Comparison of ENCODE assay signal across 28 cellular contexts in genomic region chr12:58963844-58964243, GRCh38. TPM values are rescaled to one million over a fixed set of nuclear protein-coding genes. Genes with fewer than 3 reads are reported as not detected.
"Had no signal": no experiment of that assay in that cellular context is flagged by ENCODE, and none has a peak within 500 bp of the region (broad histone marks: within the 10 kb centered on the region; RNA-seq: fewer than 3 reads in every experiment).

No MANE protein-coding gene starts in this region.

- H3K79me2 ChIP-seq: parathyroid adenoma had no signal

- H3K27ac Mint-ChIP-seq: naive thymus-derived CD8-positive, alpha-beta T cell; natural killer cell treated with Interleukin-12 subunit alpha and Interleukin-12 subunit beta and Interleukin-15 and Interleukin-18, amount 100 ng/mL, for 72 hours; nephron progenitor cell; progenitor cell of endocrine pancreas; stimulated activated effector memory CD8-positive, alpha-beta T cell treated with anti-CD3 and anti-CD28 coated beads, Interleukin-12 subunit alpha, Interleukin-12 subunit beta, amount 100 ng/mL, for 72 hours; stimulated activated naive B cell treated with anti-CD40 and anti-IgM and Interleukin-4, amounts not matched to agents 10 μg/mL and 1 μg/mL and 100 μg/mL, for 72 hours; stimulated activated naive CD8-positive, alpha-beta T cell treated with anti-CD3 and anti-CD28 coated beads, Interleukin-15, Interleukin-2, amounts not matched to agents 100 ng/mL and 50 ng/mL, for 24 hours had no signal

- H2AFZ ChIP-seq: parathyroid adenoma had no signal

- DNase-seq: naive thymus-derived CD8-positive, alpha-beta T cell; nephron progenitor cell; occipital lobe; ovary; posterior cingulate gyrus; psoas muscle; right cardiac atrium; right lobe of liver; sigmoid colon; small intestine; stimulated activated CD4-positive, alpha-beta T cell treated with anti-CD3 and anti-CD28 coated beads, Interleukin-15, amount 100 ng/mL, for 24 hours; stimulated activated CD4-positive, alpha-beta T cell treated with anti-CD3 and anti-CD28 coated beads, Interleukin-2, amount 100 ng/mL, for 24 hours; stimulated activated CD4-positive, alpha-beta T cell treated with anti-CD3 and anti-CD28 coated beads, Interleukin-2, amount 100 ng/mL, for 48 hours; stimulated activated CD4-positive, alpha-beta T cell treated with anti-CD3 and anti-CD28 coated beads, Interleukin-4, amount 100 ng/mL, for 24 hours; stimulated activated naive B cell treated with anti-CD40 and anti-IgM and Interleukin-4, amounts not matched to agents 10 μg/mL and 1 μg/mL and 100 μg/mL, for 72 hours; stimulated activated naive CD4-positive, alpha-beta T cell treated with Interleukin-2 at 50 U/mL for 16 hours; stomach; thyroid gland; trophoblast cell; upper lobe of left lung had no signal

- H3K27me3 ChIP-seq: ovary, right lobe of liver, sigmoid colon, stomach, thyroid gland, tibial nerve, upper lobe of left lung had no signal

- ATAC-seq: naive thymus-derived CD8-positive, alpha-beta T cell; natural killer cell treated with Interleukin-12 subunit alpha and Interleukin-12 subunit beta and Interleukin-15 and Interleukin-18, amount 100 ng/mL, for 72 hours; psoas muscle; right cardiac atrium; right lobe of liver; stimulated activated effector memory CD8-positive, alpha-beta T cell treated with anti-CD3 and anti-CD28 coated beads, Interleukin-12 subunit alpha, Interleukin-12 subunit beta, amount 100 ng/mL, for 72 hours; stimulated activated naive B cell treated with anti-CD40 and anti-IgM and Interleukin-4, amounts not matched to agents 10 μg/mL and 1 μg/mL and 100 μg/mL, for 72 hours had no signal

- H3K27ac ChIP-seq: ovary, parathyroid adenoma, psoas muscle, right lobe of liver, sigmoid colon, stomach, thoracic aorta, thyroid gland, tibial nerve, upper lobe of left lung had no signal

- H3K9me3 ChIP-seq: ovary, psoas muscle, right lobe of liver, sigmoid colon, stomach, thoracic aorta, thyroid gland, tibial nerve, upper lobe of left lung had no signal

- H3K36me3 Mint-ChIP-seq: naive thymus-derived CD8-positive, alpha-beta T cell; natural killer cell treated with Interleukin-12 subunit alpha and Interleukin-12 subunit beta and Interleukin-15 and Interleukin-18, amount 100 ng/mL, for 72 hours; stimulated activated effector memory CD8-positive, alpha-beta T cell treated with anti-CD3 and anti-CD28 coated beads, Interleukin-12 subunit alpha, Interleukin-12 subunit beta, amount 100 ng/mL, for 72 hours; stimulated activated naive B cell treated with anti-CD40 and anti-IgM and Interleukin-4, amounts not matched to agents 10 μg/mL and 1 μg/mL and 100 μg/mL, for 72 hours had no signal

- H3K27me3 Mint-ChIP-seq: natural killer cell treated with Interleukin-12 subunit alpha and Interleukin-12 subunit beta and Interleukin-15 and Interleukin-18, amount 100 ng/mL, for 72 hours; progenitor cell of endocrine pancreas; stimulated activated naive B cell treated with anti-CD40 and anti-IgM and Interleukin-4, amounts not matched to agents 10 μg/mL and 1 μg/mL and 100 μg/mL, for 72 hours; stimulated activated naive CD8-positive, alpha-beta T cell treated with anti-CD3 and anti-CD28 coated beads, Interleukin-15, Interleukin-2, amounts not matched to agents 100 ng/mL and 50 ng/mL, for 24 hours had no signal

- H3K4me3 Mint-ChIP-seq: naive thymus-derived CD8-positive, alpha-beta T cell; natural killer cell treated with Interleukin-12 subunit alpha and Interleukin-12 subunit beta and Interleukin-15 and Interleukin-18, amount 100 ng/mL, for 72 hours; nephron progenitor cell; neural crest cell; stimulated activated effector memory CD8-positive, alpha-beta T cell treated with anti-CD3 and anti-CD28 coated beads, Interleukin-12 subunit alpha, Interleukin-12 subunit beta, amount 100 ng/mL, for 72 hours; stimulated activated naive B cell treated with anti-CD40 and anti-IgM and Interleukin-4, amounts not matched to agents 10 μg/mL and 1 μg/mL and 100 μg/mL, for 72 hours; stimulated activated naive CD8-positive, alpha-beta T cell treated with anti-CD3 and anti-CD28 coated beads, Interleukin-15, Interleukin-2, amounts not matched to agents 100 ng/mL and 50 ng/mL, for 24 hours had no signal

- H3K36me3 ChIP-seq: ovary, right lobe of liver, sigmoid colon, stomach, thoracic aorta, thyroid gland, tibial nerve, upper lobe of left lung had no signal

- H3K9ac ChIP-seq: parathyroid adenoma had no signal

- H3K9me3 Mint-ChIP-seq: stimulated activated naive B cell treated with anti-CD40 and anti-IgM and Interleukin-4, amounts not matched to agents 10 μg/mL and 1 μg/mL and 100 μg/mL, for 72 hours had no signal

- H3K4me3 ChIP-seq: ovary, psoas muscle, right lobe of liver, sigmoid colon, stomach, thoracic aorta, thyroid gland, tibial nerve, upper lobe of left lung had no signal

- H3K4me1 ChIP-seq: parathyroid adenoma, right lobe of liver, sigmoid colon, stomach, tibial nerve, upper lobe of left lung had no signal

- H3K4me1 Mint-ChIP-seq: naive thymus-derived CD8-positive, alpha-beta T cell; stimulated activated effector memory CD8-positive, alpha-beta T cell treated with anti-CD3 and anti-CD28 coated beads, Interleukin-12 subunit alpha, Interleukin-12 subunit beta, amount 100 ng/mL, for 72 hours; stimulated activated naive B cell treated with anti-CD40 and anti-IgM and Interleukin-4, amounts not matched to agents 10 μg/mL and 1 μg/mL and 100 μg/mL, for 72 hours had no signal

RNA-seq across cellular contexts. Expression of gene LRIG3, which starts 43.5 kb away (rescaled TPM):
- total RNA-seq: naive thymus-derived CD8-positive, alpha-beta T cell; natural killer cell treated with Interleukin-12 subunit alpha and Interleukin-12 subunit beta and Interleukin-15 and Interleukin-18, amount 100 ng/mL, for 72 hours had no signal
